ENCODE assay signal across 9 cellular contexts in genomic region chr5:147845618-147846017, GRCh38. TPM values are rescaled to one million over a fixed set of nuclear protein-coding genes. Genes with fewer than 3 reads are reported as not detected.
"Had no signal": no experiment of that assay in that cellular context is flagged by ENCODE, and none has a peak within 500 bp of the region (broad histone marks: within the 10 kb centered on the region; RNA-seq: fewer than 3 reads in every experiment).

No MANE protein-coding gene starts in this region.

- DNase-seq: GM23248, GOT3, H7, H9, HCEC 1CT, HFFc6 had no signal

- ATAC-seq: GM23338, HCT116 had no signal

RNA-seq across cellular contexts. Expression of gene SPINK1, which starts 14.1 kb away (rescaled TPM):
- total RNA-seq: GM23248, GM23338, H4, HFFc6 had no signal

RNA-seq across cellular contexts. Expression of gene SCGB3A2, which starts 32.9 kb away (rescaled TPM):
- total RNA-seq: GM23248, H4, HFFc6 had no signal
